In genomic region chr1:16175610-16176553, GRCh38 we compare ENCODE assay signal across 1 cellular context.
TF ChIP-seq lines count a peak whose summit lies in the region.

No MANE protein-coding gene starts in this region.

TF ChIP-seq in HEK293, 187 proteins besides CTCF, POLR2A, EP300 and RAD21 (continued from another document):
- TF ChIP-seq PATZ1 (tag by site-specific recombination; IDR thresholded peaks at IDR 0.05) (no peak; the same call in none of the 2 replicates), ZNF24 (tag by site-specific recombination; IDR thresholded peaks at IDR 0.05) (no peak), ZNF211 (tag by site-specific recombination; IDR thresholded peaks at IDR 0.05; ENCODE audit: low read depth) (no peak), SCRT1 (tag by site-specific recombination; IDR thresholded peaks at IDR 0.05; ENCODE audit: borderline replicate concordance) (no peak), ZBTB26 (tag by site-specific recombination; optimal IDR thresholded peaks at IDR 0.05) (no peak), SP2 (tag by site-specific recombination; IDR thresholded peaks at IDR 0.05) (no peak), HOXD13 (CRISPR knock-in tag; IDR thresholded peaks at IDR 0.05; ENCODE audit: borderline replicate concordance) (no peak), ZNF274 (IDR thresholded peaks at IDR 0.05; ENCODE audit: low read length) (no peak), ZNF274 (tag by site-specific recombination; IDR thresholded peaks at IDR 0.05; ENCODE audit: borderline replicate concordance) (no peak), ATF2 (tag by site-specific recombination; IDR thresholded peaks at IDR 0.05; ENCODE audit: low read depth) (no peak), ZNF202 (tag by site-specific recombination; IDR thresholded peaks at IDR 0.05; ENCODE audit: borderline replicate concordance) (no peak), PBX3 (CRISPR knock-in tag; IDR thresholded peaks at IDR 0.05) (no peak), ZNF704 (tag by site-specific recombination; IDR thresholded peaks at IDR 0.05) (no peak), BCL6B (tag by site-specific recombination; IDR thresholded peaks at IDR 0.05) (no peak), ZNF510 (tag by site-specific recombination; IDR thresholded peaks at IDR 0.05; ENCODE audit: insufficient replicate concordance) (no peak), OVOL3 (tag by site-specific recombination; IDR thresholded peaks at IDR 0.05) (no peak), PRDM6 (tag by site-specific recombination; IDR thresholded peaks at IDR 0.05) (no peak; the same call in 1 of the 2 replicates), ZNF530 (tag by site-specific recombination; IDR thresholded peaks at IDR 0.05; ENCODE audit: low read depth) (no peak), ZNF626 (tag by site-specific recombination; IDR thresholded peaks at IDR 0.05) (no peak), ZNF398 (tag by site-specific recombination; IDR thresholded peaks at IDR 0.05) (0 out of 2 replicates have a peak, but pooled peaks have one; percentile 29), ZBTB49 (tag by site-specific recombination; IDR thresholded peaks at IDR 0.05; ENCODE audit: low read depth) (no peak)
